Comparison of ENCODE assay signal across 9 cellular contexts in the genomic region with DNA sequence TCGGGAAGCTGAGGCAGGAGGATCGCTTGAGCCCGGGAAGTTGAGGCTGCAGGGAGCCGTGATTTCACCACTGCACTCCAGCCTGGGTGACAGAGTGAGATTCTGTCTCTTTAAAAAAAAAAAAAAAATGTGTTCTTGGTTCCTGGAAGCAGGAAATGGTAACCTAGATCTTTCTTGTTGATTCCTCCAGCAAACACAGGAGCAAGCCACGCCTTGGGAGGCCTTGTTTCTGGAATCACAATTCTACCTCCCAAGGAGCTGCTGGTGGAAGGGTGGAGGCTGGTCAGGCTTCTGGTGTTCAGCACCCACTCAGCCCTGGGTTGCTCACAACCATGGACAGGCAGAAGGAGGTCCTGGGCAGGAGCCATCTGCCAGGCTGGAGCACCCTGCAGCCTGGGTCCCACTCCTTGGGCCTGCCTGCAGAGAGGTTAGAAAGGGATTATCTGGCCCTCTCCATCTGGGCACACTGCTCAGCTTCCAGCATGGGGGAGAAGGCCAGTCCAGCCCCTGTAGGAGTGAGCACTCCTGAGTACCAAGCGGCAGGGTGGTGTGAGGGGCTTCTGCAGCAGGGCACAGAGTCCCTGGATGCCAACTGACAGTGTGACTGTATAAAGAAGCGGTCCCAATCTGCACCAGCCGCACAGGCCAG.
A peak's percentile ranks its signal among the peaks of the same experiment; 100 is the strongest.
DNase-seq lines count a peak whose midpoint lies in the region; ATAC-seq and TF ChIP-seq lines count a peak whose summit lies in the region.
"Had no signal": no experiment of that assay in that cellular context is flagged by ENCODE, and none has a peak within 500 bp of the region (broad histone marks: within the 10 kb centered on the region; RNA-seq: fewer than 3 reads in every experiment).

No MANE protein-coding gene starts in this region.

- TF ChIP-seq CTCF in OCI-LY7 (conservative IDR thresholded peaks at IDR 0.05; ENCODE audit: low read length): no peak

- no peaks in the 10 kb centered on the region for H3K36me3 ChIP-seq in OCI-LY7 (ENCODE audit: insufficient read depth, low read length)
- H3K36me3 ChIP-seq in trophoblast cell (ENCODE audit: control insufficient read depth in 1 of 2, insufficient read depth in 2 of 2, low read length in 2 of 2): no peaks in the 10 kb centered on the region
- H3K36me3 ChIP-seq in HAP-1 (replicated peaks): no peaks in the 10 kb centered on the region
- H3K36me3 ChIP-seq: cardiac muscle cell had no signal

- H3K14ac ChIP-seq in trophoblast cell (ENCODE audit: low read length): peak overlapping the region; percentile 71

- peak overlapping the region; percentile 88 for H3K4me2 ChIP-seq in OCI-LY7 (ENCODE audit: low read length)
- no peak overlapping the region for H3K4me2 ChIP-seq in trophoblast cell (ENCODE audit: low read length)

- no peak overlapping the region for H3K18ac ChIP-seq in trophoblast cell (ENCODE audit: low read length)

- CTCF ChIA-PET in OCI-LY7 (lab: Charles Lee; ENCODE audit: unreplicated experiment): interaction anchor here (0.6 kb wide), 1 partner anchor 42 kb away, joined by 3 read pairs; no protein-coding TSS in a partner anchor

- peaks cover 48% of the 10 kb centered on the region for H3K4me1 ChIP-seq in OCI-LY7 (ENCODE audit: insufficient read depth, low read length, poor library complexity, severe bottlenecking)
- peaks cover 5 to 13% of the 10 kb centered on the region in 2 experiments for H3K4me1 ChIP-seq in trophoblast cell (ENCODE audit: control insufficient read depth in 1 of 2, insufficient read depth in 2 of 2, low read length in 2 of 2)
- 0 out of 2 replicates have a peak, but pooled peaks cover 2% of the 10 kb centered on the region for H3K4me1 ChIP-seq in HAP-1

- no CpG with 5 or more reads among the region's 8 CpGs for WGBS in trophoblast cell (ENCODE audit: extremely low coverage, insufficient coverage, insufficient read length)

- H2AFZ ChIP-seq in OCI-LY7 (ENCODE audit: low read length) (peak overlapping the region; percentile 50; the same call in 1 of the 2 replicates), trophoblast cell (ENCODE audit: insufficient read depth, low read length, poor library complexity) (peak overlapping the region; percentile 1)

- H4K91ac ChIP-seq in trophoblast cell (ENCODE audit: low read depth, low read length): peak overlapping the region; percentile 66

- H3K27me3 ChIP-seq in trophoblast cell (ENCODE audit: insufficient read depth, low read length): no peaks in the 10 kb centered on the region
- peaks cover 16% of the 10 kb centered on the region for H3K27me3 ChIP-seq in HAP-1 (ENCODE audit: low read depth)
- H3K27me3 ChIP-seq: cardiac muscle cell had no signal

- no peaks in the 10 kb centered on the region for H3K9me2 ChIP-seq in OCI-LY7 (ENCODE audit: insufficient read depth, low read length)

- no peak overlapping the region for H3K27ac ChIP-seq in OCI-LY7 (ENCODE audit: low read depth, low read length, poor library complexity, severe bottlenecking)
- no peak overlapping the region for H3K27ac ChIP-seq in trophoblast cell (ENCODE audit: low read depth, low read length)
- H3K27ac ChIP-seq: cardiac muscle cell had no signal

- H2BK12ac ChIP-seq in trophoblast cell (ENCODE audit: low read length): peak overlapping the region; percentile 13

- H3K4ac ChIP-seq in trophoblast cell (ENCODE audit: low read depth, low read length): no peak overlapping the region

- no peak overlapping the region for H3K23ac ChIP-seq in trophoblast cell (ENCODE audit: low read length)

- peaks cover 7% of the 10 kb centered on the region for H3K79me1 ChIP-seq in trophoblast cell (ENCODE audit: low read length)

- no peak overlapping the region for H2AK5ac ChIP-seq in trophoblast cell (ENCODE audit: low read length)

- no peak overlapping the region for H4K12ac ChIP-seq in trophoblast cell (ENCODE audit: low read depth, low read length)

- no peaks in the 10 kb centered on the region; the same call in 1 of the 2 replicates for H4K20me1 ChIP-seq in OCI-LY7 (ENCODE audit: insufficient read depth, low read length)

- POLR2A ChIA-PET in OCI-LY7 (lab: Charles Lee): interaction anchor here (0.5 to 0.7 kb wide), 2 partner anchors 9 to 24 kb away, joined by 3 read pairs; no protein-coding TSS in a partner anchor

- ATAC-seq in esophagus mucosa (peak; percentile 22), HG03432 (IDR thresholded peaks at IDR 0.05; ENCODE audit: unreplicated experiment) (no peak)

- H4K8ac ChIP-seq in trophoblast cell (ENCODE audit: low read depth, low read length): peak overlapping the region; percentile 44

- no peak overlapping the region for H3K4me3 ChIP-seq in OCI-LY7 (ENCODE audit: low read depth, low read length, poor library complexity, severe bottlenecking)
- no peak overlapping the region for H3K4me3 ChIP-seq in trophoblast cell (ENCODE audit: low read depth, low read length)
- H3K4me3 ChIP-seq in HAP-1: no peak overlapping the region
- H3K4me3 ChIP-seq: cardiac muscle cell had no signal

- no TSS peak for BruUV-seq in OCI-LY7 (replicated peaks; lab: Mats Ljungman, UMichigan)

- intact Hi-C loops in OCI-LY7 (cut with micrococcal nuclease; ENCODE audit: unreplicated experiment): loop anchor here (5.0 kb wide), 1 partner anchor 314 kb away; a partner anchor contains a TSS

- no peak overlapping the region for H2BK5ac ChIP-seq in trophoblast cell (ENCODE audit: low read depth, low read length, poor library complexity)

- no peak overlapping the region for H3K9ac ChIP-seq in trophoblast cell (ENCODE audit: low read length)

- in situ Hi-C loops in HAP-1 (cut with MboI; ENCODE audit: low sequenced_read_pairs): no loop called here

- H3K79me2 ChIP-seq in OCI-LY7 (ENCODE audit: insufficient read depth, low read depth, low read length) (peaks cover 24% of the 10 kb centered on the region), trophoblast cell (ENCODE audit: control insufficient read depth, insufficient read depth, low read length, poor library complexity) (no peaks in the 10 kb centered on the region)

- DNase-seq in Daoy (ENCODE audit: low read depth) (peak; percentile 84), OCI-LY7 (ENCODE audit: low spot score) (no peak), trophoblast cell (peak; percentile 49 to 54), hippocampal formation (lab: John Stamatoyannopoulos, UW) (no peak), HAP-1 (ENCODE audit: low spot score in 2 of 2) (no peak), SKM-1 (lab: John Stamatoyannopoulos, UW; ENCODE audit: unreplicated experiment) (no peak)

- no peak overlapping the region for H2BK120ac ChIP-seq in trophoblast cell (ENCODE audit: insufficient read depth, low read length, poor library complexity)

- H3K9me3 ChIP-seq in OCI-LY7 (ENCODE audit: low read length): no peaks in the 10 kb centered on the region
- no peaks in the 10 kb centered on the region for H3K9me3 ChIP-seq in trophoblast cell (ENCODE audit: insufficient read depth, low read depth, low read length)
- H3K9me3 ChIP-seq in HAP-1: no peaks in the 10 kb centered on the region

Comparison
In these comparisons a context has a peak if more than half of its experiments do, and no peak if none do; other contexts are left out.
1. DNase-seq: peak in Daoy (single experiment) and trophoblast cell (2 of 2); none in OCI-LY7 (single experiment), hippocampal formation (0 of 2), HAP-1 (0 of 2) and SKM-1 (single experiment).